In the genomic region with DNA sequence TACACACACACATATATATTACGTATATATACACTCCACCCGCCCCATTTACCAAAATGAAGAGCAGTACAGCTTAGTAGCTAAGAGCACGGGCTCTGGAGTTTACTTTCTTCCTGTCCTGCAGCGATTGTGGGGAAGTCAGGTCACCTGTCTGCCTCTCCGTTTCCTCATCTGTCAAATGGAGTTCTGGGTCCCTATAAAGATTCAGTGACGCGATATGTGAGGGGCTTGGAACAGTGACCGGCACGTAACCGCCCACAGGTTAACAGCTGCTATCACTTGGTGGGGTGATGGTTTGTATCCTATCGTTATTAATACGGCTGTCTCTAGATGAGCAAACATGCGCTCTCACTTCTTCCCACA, we compare ENCODE assay signal across 8 cellular contexts. TPM values are rescaled to one million over a fixed set of nuclear protein-coding genes. Genes with fewer than 3 reads are reported as not detected.
DNase-seq lines count a peak whose midpoint lies in the region; ATAC-seq, FAIRE-seq and TF ChIP-seq lines count a peak whose summit lies in the region.

No MANE protein-coding gene starts in this region.

- FAIRE-seq in GM12878 (lab: Jason Lieb, UNC) (peak; percentile 47), keratinocyte (lab: Jason Lieb, UNC) (no peak)

- in situ Hi-C loops in GM12878 (cut with MboI) = no loop called here

- DNase-seq in AG04449 (ENCODE audit: low read depth, low spot score) = no peak
- peak; percentile 10 for DNase-seq in NOMO-1 treated with dmso at 0.1 percent for 144 hours (lab: John Stamatoyannopoulos, UW; ENCODE audit: unreplicated experiment)
- no peak for DNase-seq in GM12878 (ENCODE audit: low read depth, low spot score)
- DNase-seq in keratinocyte (ENCODE audit: low read depth, low spot score) = no peak
- peak; percentile 3 for DNase-seq in stimulated activated CD4-positive, alpha-beta T cell treated with anti-CD3 and anti-CD28 coated beads, Interleukin-2, amount 100 ng/mL, for 4 hours (ENCODE audit: low read depth)
- no peak for DNase-seq in NCI-H187 (lab: John Stamatoyannopoulos, UW)

- H3K4me3 ChIP-seq in AG04449 (ENCODE audit: low read depth, low read length) = peak overlapping the region; percentile 93
- H3K4me3 ChIP-seq in GM12878 = peak overlapping the region; percentile 90
- peak overlapping the region; percentile 77 to 94 (median 91) for H3K4me3 ChIP-seq in keratinocyte (ENCODE audit: control insufficient read depth in 2 of 3, extremely low read depth in 1 of 3, insufficient read depth in 2 of 3, low read depth in 1 of 3, low read length in 3 of 3)

- H2AFZ ChIP-seq in GM12878 (ENCODE audit: control insufficient read depth, low read depth, low read length) = peak overlapping the region; percentile 97
- peak overlapping the region; percentile 90 for H2AFZ ChIP-seq in keratinocyte (ENCODE audit: control insufficient read depth, low read length)

- H3K9ac ChIP-seq in GM12878 (ENCODE audit: control insufficient read depth, insufficient read depth, low read length) = peak overlapping the region; percentile 95
- peak overlapping the region; percentile 89 for H3K9ac ChIP-seq in keratinocyte (ENCODE audit: control insufficient read depth, extremely low read depth, insufficient read depth, low read length)

- peak overlapping the region; percentile 94 for H3K4me2 ChIP-seq in GM12878 (ENCODE audit: control insufficient read depth, insufficient read depth)
- peak overlapping the region; percentile 88 for H3K4me2 ChIP-seq in keratinocyte (ENCODE audit: control insufficient read depth, extremely low read depth, insufficient read depth, low read depth, low read length)

- no peak for TF ChIP-seq RAD21 in GM12878 (IDR thresholded peaks at IDR 0.05; ENCODE audit: insufficient read depth, low read depth, low read length)

- H3K27me3 ChIP-seq in GM12878 (replicated peaks in 1 of 2; ENCODE audit: control insufficient read depth in 2 of 2, insufficient read depth in 2 of 2, low read length in 1 of 2) = no peaks in the 10 kb centered on the region
- no peaks in the 10 kb centered on the region for H3K27me3 ChIP-seq in keratinocyte (ENCODE audit: control insufficient read depth, extremely low read depth, insufficient read depth, low read length)

- H4K20me1 ChIP-seq in GM12878 (ENCODE audit: control insufficient read depth, insufficient read depth) (no peaks in the 10 kb centered on the region), keratinocyte (ENCODE audit: control insufficient read depth, extremely low read depth, insufficient read depth, low read length) (no peaks in the 10 kb centered on the region)

- POLR2A ChIA-PET in AG04449 (lab: Yijun Ruan, JAX) (interaction anchor here (1.0 to 1.5 kb wide), 3 partner anchors 11 to 152 kb away, joined by 3 to 4 read pairs (median 4); a partner anchor contains a TSS), GM12878 (lab: Charles Lee) (interaction anchor here (1.0 to 1.7 kb wide), 6 partner anchors 9 to 465 kb away, joined by 3 to 7 read pairs (median 4); a partner anchor contains a TSS)

- CTCF ChIA-PET in AG04449 (lab: Yijun Ruan, JAX) (interaction anchor here (1.1 to 1.6 kb wide), 3 partner anchors 11 to 367 kb away, joined by 3 to 5 read pairs (median 3); no protein-coding TSS in a partner anchor), GM12878 (lab: Yijun Ruan, JAX) (interaction anchor here (1.2 to 2.1 kb wide), 5 partner anchors 10 to 155 kb away, joined by 4 to 6 read pairs (median 5); no protein-coding TSS in a partner anchor)

- no peaks in the 10 kb centered on the region for H3K9me1 ChIP-seq in keratinocyte (ENCODE audit: control insufficient read depth, extremely low read depth, insufficient read depth, low read length)

- RAD21 ChIA-PET in GM12878 (lab: Charles Lee; ENCODE audit: unreplicated experiment) = interaction anchor here (0.9 to 1.8 kb wide), 2 partner anchors 27 to 34 kb away, joined by 3 to 5 read pairs; no protein-coding TSS in a partner anchor

- TF ChIP-seq POLR2A in GM12878 (IDR thresholded peaks at IDR 0.05; ENCODE audit: low read depth, low read length) = no peak

- dilution Hi-C loops in keratinocyte (cut with MboI; ENCODE audit: extremely low pct_ligation_motif_present, low sequenced_read_pairs) = no loop called here

- intact Hi-C loops in GM12878 (cut with micrococcal nuclease; ENCODE audit: unreplicated experiment) = no loop called here

- H3K79me2 ChIP-seq in GM12878 (ENCODE audit: control insufficient read depth, insufficient read depth, low read length) (peaks cover 33% of the 10 kb centered on the region), keratinocyte (ENCODE audit: control insufficient read depth, insufficient read depth, low read length) (peaks cover 46% of the 10 kb centered on the region)

- ATAC-seq in GM18511 (IDR thresholded peaks at IDR 0.05; ENCODE audit: unreplicated experiment) = peak; percentile 61
- ATAC-seq in HG02973 (IDR thresholded peaks at IDR 0.05; ENCODE audit: unreplicated experiment) = peak; percentile 60
- ATAC-seq in GM12878 = peak; percentile 69

- no peak for TF ChIP-seq CTCF in AG04449 (IDR thresholded peaks at IDR 0.05; ENCODE audit: insufficient read depth, low read length, missing control alignments)
- no peak for TF ChIP-seq CTCF in GM12878 (IDR thresholded peaks at IDR 0.05 in 2 of 3, conservative IDR thresholded peaks at IDR 0.05 in 1 of 3; ENCODE audit: control insufficient read depth in 2 of 3, extremely low read depth in 1 of 3, insufficient read depth in 1 of 3, low read depth in 3 of 3, low read length in 3 of 3)
- no peak for TF ChIP-seq CTCF in keratinocyte (optimal IDR thresholded peaks at IDR 0.05 in 1 of 3, IDR thresholded peaks at IDR 0.05 in 1 of 3, conservative IDR thresholded peaks at IDR 0.05 in 1 of 3; ENCODE audit: extremely low read depth in 1 of 3, insufficient read depth in 2 of 3, low read length in 3 of 3)

- H3K4me1 ChIP-seq in GM12878 (ENCODE audit: control insufficient read depth, insufficient read depth, low read length) = no peaks in the 10 kb centered on the region
- H3K4me1 ChIP-seq in keratinocyte (ENCODE audit: control insufficient read depth, extremely low read depth, insufficient read depth, low read length) = peaks cover 11% of the 10 kb centered on the region

- no peaks in the 10 kb centered on the region; a peak in 1 of 4 replicates for H3K36me3 ChIP-seq in GM12878 (ENCODE audit: control insufficient read depth in 2 of 2, insufficient read depth in 2 of 2, low read length in 1 of 2)
- no peaks in the 10 kb centered on the region for H3K36me3 ChIP-seq in keratinocyte (ENCODE audit: control insufficient read depth in 2 of 2, extremely low read depth in 1 of 2, insufficient read depth in 2 of 2, low read length in 2 of 2)

- H3K27ac ChIP-seq in GM12878 (ENCODE audit: control insufficient read depth, insufficient read depth) (peak overlapping the region; percentile 88), keratinocyte (ENCODE audit: control insufficient read depth, insufficient read depth, low read length) (peak overlapping the region; percentile 72)

- no peaks in the 10 kb centered on the region for H3K9me3 ChIP-seq in GM12878 (replicated peaks; ENCODE audit: control insufficient read depth, insufficient read depth, low read length)
- no peaks in the 10 kb centered on the region for H3K9me3 ChIP-seq in keratinocyte (ENCODE audit: control insufficient read depth, low read depth, low read length)

- SMC1A ChIA-PET in GM12878 (lab: Charles Lee; ENCODE audit: uncharacterized antibody, unreplicated experiment) = interaction anchor here (0.7 to 3.7 kb wide), 5 partner anchors 11 to 135 kb away, joined by 3 to 27 read pairs (median 5); no protein-coding TSS in a partner anchor

- no peak for TF ChIP-seq EP300 in GM12878 (IDR thresholded peaks at IDR 0.05; ENCODE audit: borderline replicate concordance in 1 of 2, control insufficient read depth in 1 of 2, low read depth in 2 of 2, low read length in 2 of 2)

- WGBS in GM12878 (ENCODE audit: insufficient coverage, insufficient replicate concordance, low lambda C conversion rate, missing lambda C conversion rate) = under 1% methylated on average over 13 of the region's 13 CpGs

- TSS peak; percentile 87 for BruUV-seq in GM12878 (replicated peaks; lab: Mats Ljungman, UMichigan)

RNA-seq across cellular contexts. Expression of a gene that starts 0.5 kb away (rescaled TPM):
- total RNA-seq in GM12878 (2013; cell fraction: nucleolus; rRNA removed) = 37.6 and 45.8 TPM in 2 replicates
- total RNA-seq in GM12878 (2014; rRNA removed) (18.2 and 20.5 TPM in 2 replicates), GM12878 (2014; rRNA removed; fragmentation: Illumina TruSeq; extraction: Trizol) (29.6 and 30.7 TPM in 2 replicates), GM12878 (2021) (22.9 and 26.1 TPM in 2 replicates)
- polyA plus RNA-seq in GM12878 (2011; ENCODE audit: low read depth) = 15.4 TPM
- polyA plus RNA-seq in GM12878 (2011; rRNA removed) (22.9 and 33.7 TPM in 2 replicates), GM12878 (2014; fragmentation: Illumina TruSeq; extraction: Trizol) (31.2 and 32.8 TPM in 2 replicates), GM12878 (2014; fragmentation: Nextera tagmentation; extraction: Ambion mirVana) (10 to 100 TPM; 16.8 to 17.4 TPM), GM12878 (2014; rRNA removed) (19.1 and 20.9 TPM in 2 replicates), GM12878 (2016; fragmentation: Nextera tagmentation; extraction: Ambion mirVana) (10 to 100 TPM; 25.6 to 26.6 TPM), keratinocyte (16.3 to 18.3 TPM (median 16.3 TPM) in 3 replicates)
- polyA plus RNA-seq in GM12878 (2011; cell fraction: cytosol; rRNA removed) = 13.8 and 15.7 TPM in 2 replicates
- 13.2 and 15.3 TPM in 2 replicates for polyA plus RNA-seq in GM12878 (2011; cell fraction: nucleus; rRNA removed)
- polyA plus RNA-seq in GM12878 (2012) = 14.4 and 17.7 TPM in 2 replicates
- polyA minus RNA-seq in GM12878 (2011; rRNA and poly(A)+ RNA removed) = 24.5 and 27.9 TPM in 2 replicates
- polyA minus RNA-seq in GM12878 (2011; cell fraction: cytosol; rRNA and poly(A)+ RNA removed) = 8.6 and 16.3 TPM in 2 replicates
- polyA minus RNA-seq in GM12878 (2011; cell fraction: nucleus; rRNA and poly(A)+ RNA removed) = 17.4 and 25.0 TPM in 2 replicates
- polyA plus RNA-seq in keratinocyte (2011; ENCODE audit: low read depth) = 16.5 TPM
- polyA plus RNA-seq in keratinocyte (2011; cell fraction: cytosol; rRNA removed) = 11.5 and 15.5 TPM in 2 replicates
- 15.3 and 16.6 TPM in 2 replicates for polyA plus RNA-seq in keratinocyte (2011; cell fraction: nucleus; rRNA removed)
- 15.3 and 16.1 TPM in 2 replicates for polyA plus RNA-seq in keratinocyte (2012; ENCODE audit: low replicate concordance)
- polyA minus RNA-seq in keratinocyte = 4.2 to 30.7 TPM (median 30.6 TPM) in 3 replicates
- 16.7 TPM for polyA minus RNA-seq in keratinocyte (2011; cell fraction: cytosol; rRNA and poly(A)+ RNA removed)
- polyA minus RNA-seq in keratinocyte (2011; cell fraction: nucleus; rRNA and poly(A)+ RNA removed) = 8.3 and 16.1 TPM in 2 replicates

RNA-seq across cellular contexts. Expression of a gene that starts 0.5 kb away (rescaled TPM):
- total RNA-seq in GM12878 (2013; cell fraction: nucleolus; rRNA removed) = 64.0 and 64.7 TPM in 2 replicates
- total RNA-seq in GM12878 (2014; rRNA removed) (17.7 and 25.7 TPM in 2 replicates), GM12878 (2014; rRNA removed; fragmentation: Illumina TruSeq; extraction: Trizol) (21.5 and 22.9 TPM in 2 replicates), GM12878 (2021) (11.6 and 11.8 TPM in 2 replicates)
- 4.1 TPM for polyA plus RNA-seq in GM12878 (2011; ENCODE audit: low read depth)
- polyA plus RNA-seq in GM12878 (2011; rRNA removed) (20.3 and 25.5 TPM in 2 replicates), GM12878 (2014; fragmentation: Illumina TruSeq; extraction: Trizol) (18.3 and 29.1 TPM in 2 replicates), GM12878 (2014; fragmentation: Nextera tagmentation; extraction: Ambion mirVana) (1 to 10 TPM; 2.5 to 4.4 TPM), GM12878 (2014; rRNA removed) (10.7 and 14.7 TPM in 2 replicates), GM12878 (2016; fragmentation: Nextera tagmentation; extraction: Ambion mirVana) (10 to 100 TPM in 1 of 2 experiments, 1 to 10 TPM in 1; 9.0 to 12.1 TPM), keratinocyte (35.8 to 49.0 TPM (median 43.4 TPM) in 3 replicates)
- polyA plus RNA-seq in GM12878 (2011; cell fraction: cytosol; rRNA removed) = 10.5 and 11.8 TPM in 2 replicates
- 13.8 and 14.9 TPM in 2 replicates for polyA plus RNA-seq in GM12878 (2011; cell fraction: nucleus; rRNA removed)
- 6.7 and 8.8 TPM in 2 replicates for polyA plus RNA-seq in GM12878 (2012)
- polyA minus RNA-seq in GM12878 (2011; rRNA and poly(A)+ RNA removed) = 52.7 and 56.3 TPM in 2 replicates
- polyA minus RNA-seq in GM12878 (2011; cell fraction: cytosol; rRNA and poly(A)+ RNA removed) = 14.1 and 16.0 TPM in 2 replicates
- 28.2 and 45.5 TPM in 2 replicates for polyA minus RNA-seq in GM12878 (2011; cell fraction: nucleus; rRNA and poly(A)+ RNA removed)
- 14.0 TPM for polyA plus RNA-seq in keratinocyte (2011; ENCODE audit: low read depth)
- polyA plus RNA-seq in keratinocyte (2011; cell fraction: cytosol; rRNA removed) = 6.6 and 18.5 TPM in 2 replicates
- 41.8 and 55.3 TPM in 2 replicates for polyA plus RNA-seq in keratinocyte (2011; cell fraction: nucleus; rRNA removed)
- polyA plus RNA-seq in keratinocyte (2012; ENCODE audit: low replicate concordance) = 14.9 and 25.7 TPM in 2 replicates
- polyA minus RNA-seq in keratinocyte = 30.1 to 97.2 TPM (median 89.8 TPM) in 3 replicates
- 24.6 TPM for polyA minus RNA-seq in keratinocyte (2011; cell fraction: cytosol; rRNA and poly(A)+ RNA removed)
- polyA minus RNA-seq in keratinocyte (2011; cell fraction: nucleus; rRNA and poly(A)+ RNA removed) = 123 and 172 TPM in 2 replicates

Comparison
In these comparisons a context has a peak if more than half of its experiments do, and no peak if none do; other contexts are left out.
1. DNase-seq: peak in NOMO-1 treated with dmso at 0.1 percent for 144 hours (single experiment) and stimulated activated CD4-positive, alpha-beta T cell treated with anti-CD3 and anti-CD28 coated beads, Interleukin-2, amount 100 ng/mL, for 4 hours (single experiment); none in AG04449 (single experiment), GM12878 (single experiment), keratinocyte (single experiment) and NCI-H187 (0 of 2).
2. Peak in every context shown above with its lines, with median percentiles within 50 percentile points of each other: H3K4me3 ChIP-seq and ATAC-seq.